In the genomic region with DNA sequence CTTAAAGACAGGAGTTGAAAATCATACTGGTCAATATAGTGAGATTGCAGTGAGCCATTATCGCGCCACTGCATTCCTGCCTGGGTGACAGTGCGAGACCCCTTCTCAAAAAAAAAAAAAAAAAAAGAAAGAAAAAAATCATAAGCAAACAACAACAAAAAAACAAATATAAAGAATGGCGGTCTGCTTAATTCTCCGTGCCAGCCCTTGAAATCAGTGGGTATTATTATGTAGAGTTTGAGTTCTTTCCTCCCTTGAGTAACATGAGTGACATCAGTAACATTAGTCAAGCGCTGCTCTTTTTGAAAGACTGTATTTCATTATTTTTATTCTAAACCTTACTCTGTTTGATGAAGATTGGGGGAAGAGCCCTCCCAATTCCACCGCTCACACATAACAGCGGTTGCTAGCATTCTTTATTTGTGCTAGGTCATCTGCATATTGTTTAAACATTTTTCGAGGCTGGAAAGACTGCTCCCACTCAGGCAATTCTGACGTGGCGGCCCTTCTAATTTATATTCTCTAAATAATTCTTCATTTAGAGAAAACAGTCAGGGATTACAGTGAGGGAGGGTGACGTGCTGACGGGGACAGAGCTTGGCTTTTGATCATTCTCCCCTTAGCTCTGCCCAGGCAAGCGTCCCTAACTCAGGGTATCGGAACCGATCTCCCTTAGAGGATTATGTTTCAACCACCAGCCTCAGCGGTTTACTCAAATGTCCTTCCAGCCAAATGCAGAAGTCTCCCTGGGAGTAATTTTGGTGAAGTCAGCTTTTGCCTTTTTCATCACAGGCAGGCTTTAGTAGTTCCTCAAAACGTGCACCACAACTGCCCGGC, we compare ENCODE assay signal across 8 cellular contexts. TPM values are rescaled to one million over a fixed set of nuclear protein-coding genes. Genes with fewer than 3 reads are reported as not detected.
DNase-seq lines count a peak whose midpoint lies in the region; ATAC-seq, FAIRE-seq and TF ChIP-seq lines count a peak whose summit lies in the region.

No MANE protein-coding gene starts in this region.

- whole genome bisulfite sequencing in GM12878 (ENCODE audit: insufficient coverage, insufficient replicate concordance, low lambda C conversion rate, missing lambda C conversion rate), result 15% methylated on average over 16 of the region's 19 CpGs

- no TSS peak for BruUV-seq in GM12878 (replicated peaks; lab: Mats Ljungman, UMichigan)

- H3K4me2 ChIP-seq in GM12878 (ENCODE audit: control insufficient read depth, insufficient read depth) (peak overlapping the region; percentile 19), keratinocyte (ENCODE audit: control insufficient read depth, extremely low read depth, insufficient read depth, low read depth, low read length) (peak overlapping the region; percentile 99)

- H3K9ac ChIP-seq in GM12878 (ENCODE audit: control insufficient read depth, insufficient read depth, low read length), result peak overlapping the region; percentile 84
- H3K9ac ChIP-seq in keratinocyte (ENCODE audit: control insufficient read depth, extremely low read depth, insufficient read depth, low read length), result peak overlapping the region; percentile 96

- peak; percentile 11 for ATAC-seq in HG03108 (IDR thresholded peaks at IDR 0.05; ENCODE audit: unreplicated experiment)
- peak; percentile 28 for ATAC-seq in GM12878
- no peak for ATAC-seq in GM19395 (IDR thresholded peaks at IDR 0.05; ENCODE audit: unreplicated experiment)

- H3K79me2 ChIP-seq in GM12878 (ENCODE audit: control insufficient read depth, insufficient read depth, low read length) (peaks cover 50% of the 10 kb centered on the region), keratinocyte (ENCODE audit: control insufficient read depth, insufficient read depth, low read length) (peaks cover 39% of the 10 kb centered on the region)

- DNase-seq in Peyer's patch (no peak), GM12878 (ENCODE audit: low read depth, low spot score) (peak; percentile 28), keratinocyte (ENCODE audit: low read depth, low spot score) (no peak), HuH-7.5 (ENCODE audit: low spot score) (no peak)
- peak; percentile 23 to 54 for DNase-seq in stimulated activated CD4-positive, alpha-beta T cell treated with anti-CD3 and anti-CD28 coated beads, Interleukin-4, amount 100 ng/mL, for 4 hours

- peak overlapping the region; percentile 98 to 100 (median 98) for H3K27ac ChIP-seq in Peyer's patch
- H3K27ac ChIP-seq in GM12878 (ENCODE audit: control insufficient read depth, insufficient read depth), result peak overlapping the region; percentile 97
- peak overlapping the region; percentile 97 for H3K27ac ChIP-seq in keratinocyte (ENCODE audit: control insufficient read depth, insufficient read depth, low read length)

- SMC1A ChIA-PET in GM12878 (lab: Charles Lee; ENCODE audit: uncharacterized antibody, unreplicated experiment), result interaction anchor here (0.8 to 1.4 kb wide), 7 partner anchors 15 to 255 kb away, joined by 3 to 5 read pairs (median 3); no protein-coding TSS in a partner anchor

- H4K20me1 ChIP-seq in GM12878 (ENCODE audit: control insufficient read depth, insufficient read depth) (no peaks in the 10 kb centered on the region), keratinocyte (ENCODE audit: control insufficient read depth, extremely low read depth, insufficient read depth, low read length) (no peaks in the 10 kb centered on the region)

- TF ChIP-seq CTCF in GM12875 (IDR thresholded peaks at IDR 0.05; ENCODE audit: borderline replicate concordance, insufficient read depth, low read depth, low read length) (no peak), Peyer's patch (IDR thresholded peaks at IDR 0.05) (no peak), GM12878 (IDR thresholded peaks at IDR 0.05 in 2 of 3, conservative IDR thresholded peaks at IDR 0.05 in 1 of 3; ENCODE audit: control insufficient read depth in 2 of 3, extremely low read depth in 1 of 3, insufficient read depth in 1 of 3, low read depth in 3 of 3, low read length in 3 of 3) (no peak), keratinocyte (optimal IDR thresholded peaks at IDR 0.05 in 1 of 3, IDR thresholded peaks at IDR 0.05 in 1 of 3, conservative IDR thresholded peaks at IDR 0.05 in 1 of 3; ENCODE audit: extremely low read depth in 1 of 3, insufficient read depth in 2 of 3, low read length in 3 of 3) (no peak)

- dilution Hi-C loops in keratinocyte (cut with MboI; ENCODE audit: extremely low pct_ligation_motif_present, low sequenced_read_pairs), result no loop called here

- RAD21 ChIA-PET in GM12878 (lab: Charles Lee; ENCODE audit: unreplicated experiment), result interaction anchor here (0.5 to 1.4 kb wide), 10 partner anchors 10 to 332 kb away, joined by 3 to 6 read pairs (median 4); no protein-coding TSS in a partner anchor

- H2AFZ ChIP-seq in GM12878 (ENCODE audit: control insufficient read depth, low read depth, low read length) (peak overlapping the region; percentile 86), keratinocyte (ENCODE audit: control insufficient read depth, low read length) (peak overlapping the region; percentile 70)

- peaks cover 0 to 24% (median 5%) of the 10 kb centered on the region in 4 donors for H3K4me1 ChIP-seq in Peyer's patch
- H3K4me1 ChIP-seq in GM12878 (ENCODE audit: control insufficient read depth, insufficient read depth, low read length), result peaks cover 3% of the 10 kb centered on the region; the same call in 1 of the 2 replicates
- H3K4me1 ChIP-seq in keratinocyte (ENCODE audit: control insufficient read depth, extremely low read depth, insufficient read depth, low read length), result peaks cover 22% of the 10 kb centered on the region

- H3K27me3 ChIP-seq in Peyer's patch (no peaks in the 10 kb centered on the region), GM12878 (replicated peaks in 1 of 2; ENCODE audit: control insufficient read depth in 2 of 2, insufficient read depth in 2 of 2, low read length in 1 of 2) (no peaks in the 10 kb centered on the region), keratinocyte (ENCODE audit: control insufficient read depth, extremely low read depth, insufficient read depth, low read length) (no peaks in the 10 kb centered on the region)

- FAIRE-seq in GM12878 (lab: Jason Lieb, UNC) (no peak), keratinocyte (lab: Jason Lieb, UNC) (peak; percentile 41)

- no peaks in the 10 kb centered on the region for H3K36me3 ChIP-seq in Peyer's patch
- H3K36me3 ChIP-seq in GM12878 (ENCODE audit: control insufficient read depth in 2 of 2, insufficient read depth in 2 of 2, low read length in 1 of 2), result no peaks in the 10 kb centered on the region
- H3K36me3 ChIP-seq in keratinocyte (ENCODE audit: control insufficient read depth in 2 of 2, extremely low read depth in 1 of 2, insufficient read depth in 2 of 2, low read length in 2 of 2), result no peaks in the 10 kb centered on the region

- TF ChIP-seq POLR2A in Peyer's patch (IDR thresholded peaks at IDR 0.05) (no peak), GM12878 (IDR thresholded peaks at IDR 0.05; ENCODE audit: low read depth, low read length) (no peak)

- CTCF ChIA-PET in GM12878 (lab: Yijun Ruan, JAX), result interaction anchor here (1.0 to 2.0 kb wide), 3 partner anchors 12 to 69 kb away, joined by 4 to 15 read pairs (median 12); no protein-coding TSS in a partner anchor

- no peaks in the 10 kb centered on the region for H3K9me1 ChIP-seq in keratinocyte (ENCODE audit: control insufficient read depth, extremely low read depth, insufficient read depth, low read length)

- no peak for TF ChIP-seq EP300 in GM12878 (IDR thresholded peaks at IDR 0.05; ENCODE audit: borderline replicate concordance in 1 of 2, control insufficient read depth in 1 of 2, low read depth in 2 of 2, low read length in 2 of 2)

- no peak for TF ChIP-seq RAD21 in GM12878 (IDR thresholded peaks at IDR 0.05; ENCODE audit: insufficient read depth, low read depth, low read length)

- no peaks in the 10 kb centered on the region for H3K9me3 ChIP-seq in Peyer's patch
- no peaks in the 10 kb centered on the region for H3K9me3 ChIP-seq in GM12878 (replicated peaks; ENCODE audit: control insufficient read depth, insufficient read depth, low read length)
- H3K9me3 ChIP-seq in keratinocyte (ENCODE audit: control insufficient read depth, low read depth, low read length), result no peaks in the 10 kb centered on the region

- peak overlapping the region; percentile 59 for H3K4me3 ChIP-seq in GM12875 (ENCODE audit: low read depth, low read length)
- peak overlapping the region; percentile 77 to 99 (median 92) for H3K4me3 ChIP-seq in Peyer's patch
- peak overlapping the region; percentile 97 for H3K4me3 ChIP-seq in GM12878
- peak overlapping the region; percentile 70 to 96 (median 90) for H3K4me3 ChIP-seq in keratinocyte (ENCODE audit: control insufficient read depth in 2 of 3, extremely low read depth in 1 of 3, insufficient read depth in 2 of 3, low read depth in 1 of 3, low read length in 3 of 3)

- intact Hi-C loops in GM12878 (cut with micrococcal nuclease; ENCODE audit: unreplicated experiment), result loop anchor here (10.0 kb wide), 2 partner anchors 222 to 412 kb away; a partner anchor contains a TSS

- in situ Hi-C loops in GM12878 (cut with MboI), result no loop called here

- POLR2A ChIA-PET in GM12878 (lab: Charles Lee), result interaction anchor here (0.8 to 1.5 kb wide), 8 partner anchors 10 to 282 kb away, joined by 3 to 6 read pairs (median 4); a partner anchor contains a TSS

RNA-seq across cellular contexts. Expression of a gene that starts 0.9 kb away (rescaled TPM):
- total RNA-seq in Peyer's patch, result 100 to 1,000 TPM in 3 of 4 donors, 10 to 100 TPM in 1; 88.3 to 228 (median 174) TPM
- total RNA-seq in GM12878 (2013; cell fraction: nucleolus; rRNA removed), result 302 and 355 TPM in 2 replicates
- total RNA-seq in GM12878 (2014; rRNA removed), result 39.1 and 53.0 TPM in 2 replicates
- total RNA-seq in GM12878 (2014; rRNA removed; fragmentation: Illumina TruSeq; extraction: Trizol), result 42.7 and 46.3 TPM in 2 replicates
- 76.2 and 83.2 TPM in 2 replicates for total RNA-seq in GM12878 (2021)
- polyA plus RNA-seq in GM12878 (2011; ENCODE audit: low read depth), result 67.0 TPM
- 172 and 200 TPM in 2 replicates for polyA plus RNA-seq in GM12878 (2011; rRNA removed)
- polyA plus RNA-seq in GM12878 (2011; cell fraction: cytosol; rRNA removed), result 75.0 and 102 TPM in 2 replicates
- 357 and 470 TPM in 2 replicates for polyA plus RNA-seq in GM12878 (2011; cell fraction: nucleus; rRNA removed)
- polyA plus RNA-seq in GM12878 (2012), result 84.3 and 89.3 TPM in 2 replicates
- polyA plus RNA-seq in GM12878 (2014; fragmentation: Illumina TruSeq; extraction: Trizol), result 51.9 and 65.4 TPM in 2 replicates
- polyA plus RNA-seq in GM12878 (2014; fragmentation: Nextera tagmentation; extraction: Ambion mirVana), result 10 to 100 TPM; 59.0 to 74.3 TPM
- polyA plus RNA-seq in GM12878 (2014; rRNA removed), result 56.5 and 58.6 TPM in 2 replicates
- polyA plus RNA-seq in GM12878 (2016; fragmentation: Nextera tagmentation; extraction: Ambion mirVana), result 10 to 100 TPM; 63.1 to 64.1 TPM
- polyA minus RNA-seq in GM12878 (2011; rRNA and poly(A)+ RNA removed), result 262 and 344 TPM in 2 replicates
- polyA minus RNA-seq in GM12878 (2011; cell fraction: cytosol; rRNA and poly(A)+ RNA removed), result 51.1 and 54.6 TPM in 2 replicates
- 80.8 and 82.3 TPM in 2 replicates for polyA minus RNA-seq in GM12878 (2011; cell fraction: nucleus; rRNA and poly(A)+ RNA removed)
- 92.6 to 196 TPM (median 174 TPM) in 3 replicates for polyA plus RNA-seq in keratinocyte
- 40.3 TPM for polyA plus RNA-seq in keratinocyte (2011; ENCODE audit: low read depth)
- 16.5 and 34.1 TPM in 2 replicates for polyA plus RNA-seq in keratinocyte (2011; cell fraction: cytosol; rRNA removed)
- polyA plus RNA-seq in keratinocyte (2011; cell fraction: nucleus; rRNA removed), result 240 and 286 TPM in 2 replicates
- 66.5 and 72.3 TPM in 2 replicates for polyA plus RNA-seq in keratinocyte (2012; ENCODE audit: low replicate concordance)
- 150 to 372 TPM (median 305 TPM) in 3 replicates for polyA minus RNA-seq in keratinocyte
- 107 TPM for polyA minus RNA-seq in keratinocyte (2011; cell fraction: cytosol; rRNA and poly(A)+ RNA removed)
- 256 and 714 TPM in 2 replicates for polyA minus RNA-seq in keratinocyte (2011; cell fraction: nucleus; rRNA and poly(A)+ RNA removed)

RNA-seq across cellular contexts. Expression of a gene that starts 44.9 kb away (rescaled TPM):
- total RNA-seq in Peyer's patch, result 100 to 1,000 TPM in 3 of 4 donors, 10 to 100 TPM in 1; 17.3 to 166 (median 120) TPM
- total RNA-seq in GM12878 (2013; cell fraction: nucleolus; rRNA removed), result 1.0 TPM in 1 of 2 replicates, not detected in the other
- total RNA-seq in GM12878 (2014; rRNA removed), result 1.8 and 2.0 TPM in 2 replicates
- total RNA-seq in GM12878 (2014; rRNA removed; fragmentation: Illumina TruSeq; extraction: Trizol), result 4.2 and 4.7 TPM in 2 replicates
- total RNA-seq in GM12878 (2021), result 8.0 TPM in 2 replicates
- polyA plus RNA-seq in GM12878 (2011; ENCODE audit: low read depth), result 3.8 TPM
- polyA plus RNA-seq in GM12878 (2011; rRNA removed), result 3.4 and 5.0 TPM in 2 replicates
- polyA plus RNA-seq in GM12878 (2011; cell fraction: cytosol; rRNA removed), result 6.4 and 8.6 TPM in 2 replicates
- 1.0 and 1.8 TPM in 2 replicates for polyA plus RNA-seq in GM12878 (2011; cell fraction: nucleus; rRNA removed)
- 7.7 and 10.0 TPM in 2 replicates for polyA plus RNA-seq in GM12878 (2012)
- polyA plus RNA-seq in GM12878 (2014; fragmentation: Illumina TruSeq; extraction: Trizol), result 9.2 and 13.6 TPM in 2 replicates
- 1 to 10 TPM; 4.9 to 7.0 TPM for polyA plus RNA-seq in GM12878 (2014; fragmentation: Nextera tagmentation; extraction: Ambion mirVana)
- 9.0 and 10.5 TPM in 2 replicates for polyA plus RNA-seq in GM12878 (2014; rRNA removed)
- 10 to 100 TPM; 13.6 to 15.6 TPM for polyA plus RNA-seq in GM12878 (2016; fragmentation: Nextera tagmentation; extraction: Ambion mirVana)
- 3.1 and 4.4 TPM in 2 replicates for polyA minus RNA-seq in GM12878 (2011; rRNA and poly(A)+ RNA removed)
- 3.3 and 5.4 TPM in 2 replicates for polyA minus RNA-seq in GM12878 (2011; cell fraction: cytosol; rRNA and poly(A)+ RNA removed)
- polyA minus RNA-seq in GM12878 (2011; cell fraction: nucleus; rRNA and poly(A)+ RNA removed), result 0.97 and 2.9 TPM in 2 replicates
- 5.2 to 12.6 TPM (median 9.1 TPM) in 3 replicates for polyA plus RNA-seq in keratinocyte
- 0.19 TPM for polyA plus RNA-seq in keratinocyte (2011; ENCODE audit: low read depth)
- 6.8 and 9.8 TPM in 2 replicates for polyA plus RNA-seq in keratinocyte (2011; cell fraction: cytosol; rRNA removed)
- polyA plus RNA-seq in keratinocyte (2011; cell fraction: nucleus; rRNA removed), result 3.9 and 4.5 TPM in 2 replicates
- polyA plus RNA-seq in keratinocyte (2012; ENCODE audit: low replicate concordance), result 0.93 and 11.2 TPM in 2 replicates
- polyA minus RNA-seq in keratinocyte, result 3.7 to 10.8 TPM (median 6.7 TPM) in 3 replicates
- polyA minus RNA-seq in keratinocyte (2011; cell fraction: cytosol; rRNA and poly(A)+ RNA removed), result 15.5 TPM
- 2.8 and 3.8 TPM in 2 replicates for polyA minus RNA-seq in keratinocyte (2011; cell fraction: nucleus; rRNA and poly(A)+ RNA removed)

Comparison
In these comparisons a context has a peak if more than half of its experiments do, and no peak if none do; other contexts are left out.
1. DNase-seq: peak in GM12878 (single experiment) and stimulated activated CD4-positive, alpha-beta T cell treated with anti-CD3 and anti-CD28 coated beads, Interleukin-4, amount 100 ng/mL, for 4 hours (2 of 2); none in Peyer's patch (0 of 3), keratinocyte (single experiment) and HuH-7.5 (single experiment).
2. Peak in every context shown above with its lines, with median percentiles within 50 percentile points of each other: H3K4me3 ChIP-seq and H3K27ac ChIP-seq.